ENCODE assay signal across 15 cellular contexts in the genomic region with DNA sequence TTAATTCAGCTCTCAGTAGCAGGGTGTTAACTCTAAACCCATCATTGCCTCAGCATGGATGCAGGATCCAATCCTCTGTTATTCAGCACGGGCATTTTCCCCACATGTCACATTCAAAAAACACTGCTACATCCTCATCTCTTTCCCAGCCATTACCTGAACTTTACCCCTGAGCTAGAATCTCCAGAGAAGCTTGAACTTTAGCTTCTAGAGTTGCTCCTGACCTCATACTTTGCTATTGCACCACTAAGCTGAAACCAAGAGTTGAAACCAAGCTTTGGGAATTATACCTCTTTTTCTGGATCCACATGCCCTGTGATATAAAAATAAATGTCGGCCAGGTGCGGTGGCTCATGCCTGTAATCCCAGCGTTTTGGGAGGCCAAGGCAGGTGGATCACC.
DNase-seq lines count a peak whose midpoint lies in the region; ATAC-seq and TF ChIP-seq lines count a peak whose summit lies in the region.
"Had no signal": no experiment of that assay in that cellular context is flagged by ENCODE, and none has a peak within 500 bp of the region (broad histone marks: within the 10 kb centered on the region; RNA-seq: fewer than 3 reads in every experiment).

No MANE protein-coding gene starts in this region.

- H3K9ac ChIP-seq in BLaER1, result no peak overlapping the region

- DNase-seq in left lobe of liver (ENCODE audit: low spot score) (no peak), thoracic aorta (ENCODE audit: low spot score) (no peak), SIG-M5 treated with dmso at 0.1 percent for 504 hours (lab: John Stamatoyannopoulos, UW; ENCODE audit: unreplicated experiment) (no peak), NCI-H1694 treated with DMSO at 0.1 percent for 48 hours (lab: John Stamatoyannopoulos, UW) (no peak)
- DNase-seq: AML-193; CD4-positive, alpha-beta T cell; GOT3; NCI-H1105; NK-92 treated with Interleukin-12 subunit alpha and Interleukin-12 subunit beta, amount 100 ng/mL, for 24 hours; Peyer's patch had no signal

- H4K20me1 ChIP-seq in BLaER1, result no peaks in the 10 kb centered on the region

- H3K27ac ChIP-seq in BLaER1 (peak overlapping the region; percentile 60; the same call in 1 of the 2 replicates), C4-2B (peak overlapping the region; percentile 67), thoracic aorta (peak overlapping the region; percentile 76 to 91)
- H3K27ac ChIP-seq: Peyer's patch, SK-N-MC had no signal

- H3K4me1 ChIP-seq in BLaER1 (peaks cover 25% of the 10 kb centered on the region), thoracic aorta (ENCODE audit: control insufficient read depth in 1 of 2, low read depth in 2 of 2) (peaks cover 14 to 28% of the 10 kb centered on the region in 2 donors)

- peak overlapping the region; percentile 70 for H3K4me2 ChIP-seq in BLaER1

- H3K36me3 ChIP-seq in BLaER1 (no peaks in the 10 kb centered on the region), thoracic aorta (no peaks in the 10 kb centered on the region)
- H3K36me3 ChIP-seq: Peyer's patch had no signal

- H3K4me3 ChIP-seq in BLaER1 (no peak overlapping the region), thoracic aorta (peak overlapping the region; percentile 42)
- H3K4me3 ChIP-seq: Peyer's patch, SK-N-MC had no signal

- no peaks in the 10 kb centered on the region for H3K27me3 ChIP-seq in BLaER1
- no peaks in the 10 kb centered on the region for H3K27me3 ChIP-seq in thoracic aorta (replicated peaks; ENCODE audit: insufficient read depth)
- H3K27me3 ChIP-seq: Peyer's patch had no signal

- TF ChIP-seq CTCF in C4-2B (conservative IDR thresholded peaks at IDR 0.05) (no peak), thoracic aorta (IDR thresholded peaks at IDR 0.05) (no peak)

- ATAC-seq in left lobe of liver (peak; percentile 77), thoracic aorta (ENCODE audit: insufficient number of reproducible peaks, low FRiP score, low read depth) (no peak), HG03095 (IDR thresholded peaks at IDR 0.05; ENCODE audit: unreplicated experiment) (no peak)
- ATAC-seq: HCT116 had no signal

- H3K9me3 ChIP-seq in BLaER1 (peaks cover 22% of the 10 kb centered on the region), thoracic aorta (peaks cover 4% of the 10 kb centered on the region)
- H3K9me3 ChIP-seq: Peyer's patch had no signal
